8 cellular contexts compared by ENCODE assay signal in genomic region chr22:40856513-40857308, GRCh38.
DNase-seq lines count a peak whose midpoint lies in the region; ATAC-seq and TF ChIP-seq lines count a peak whose summit lies in the region.

Gene ST13, minus strand, starts transcription at chr22:40856639. Its CDS starts 99 bp downstream, at chr22:40856540.
Gene XPNPEP3, plus strand, starts transcription at chr22:40857148. Its CDS starts 34 bp downstream, at chr22:40857182.

- H3K36me3 Mint-ChIP-seq in nephron progenitor cell (ENCODE audit: low read depth) = peaks cover 19% of the 10 kb centered on the region

- H3K4me3 ChIP-seq in HAP-1 (peak within 1 kb of the TSS; percentile 84), MM.1S (ENCODE audit: low read length) (peak within 1 kb of the TSS; percentile 100)

- peaks cover 82% of the 10 kb centered on the region for H3K79me2 ChIP-seq in MM.1S (ENCODE audit: low read length)

- H3K9me3 ChIP-seq in HAP-1 (no peaks in the 10 kb centered on the region), MM.1S (replicated peaks; ENCODE audit: insufficient read depth, low read length) (no peaks in the 10 kb centered on the region)

- peak within 1 kb of the TSS; percentile 100 for H3K27ac Mint-ChIP-seq in nephron progenitor cell
- H3K27ac Mint-ChIP-seq in stimulated activated naive CD8-positive, alpha-beta T cell treated with anti-CD3 and anti-CD28 coated beads, Interleukin-15, amount 100 ng/mL, for 72 hours = peak within 1 kb of the TSS; percentile 99 to 100

- no peaks in the 10 kb centered on the region for H3K27me3 ChIP-seq in HAP-1 (ENCODE audit: low read depth)
- no peaks in the 10 kb centered on the region for H3K27me3 ChIP-seq in MM.1S (replicated peaks; ENCODE audit: insufficient read depth, low read length)

- H2AFZ ChIP-seq in MM.1S (ENCODE audit: low read length) = peak within 1 kb of the TSS; percentile 94

- H3K36me3 ChIP-seq in HAP-1 (replicated peaks) (peaks cover 8% of the 10 kb centered on the region), MM.1S (replicated peaks; ENCODE audit: insufficient read depth, low read length) (no peaks in the 10 kb centered on the region; the same call in 1 of the 2 replicates)

- peaks cover 62% of the 10 kb centered on the region for H3K4me1 Mint-ChIP-seq in nephron progenitor cell
- H3K4me1 Mint-ChIP-seq in stimulated activated naive CD8-positive, alpha-beta T cell treated with anti-CD3 and anti-CD28 coated beads, Interleukin-15, amount 100 ng/mL, for 72 hours = peaks cover 57% of the 10 kb centered on the region

- H3K9me3 Mint-ChIP-seq in nephron progenitor cell = no peaks in the 10 kb centered on the region
- no peaks in the 10 kb centered on the region for H3K9me3 Mint-ChIP-seq in stimulated activated naive CD8-positive, alpha-beta T cell treated with anti-CD3 and anti-CD28 coated beads, Interleukin-15, amount 100 ng/mL, for 72 hours

- peaks cover 10% of the 10 kb centered on the region for H3K27me3 Mint-ChIP-seq in nephron progenitor cell (ENCODE audit: low read depth, poor library complexity)
- H3K27me3 Mint-ChIP-seq in stimulated activated naive CD8-positive, alpha-beta T cell treated with anti-CD3 and anti-CD28 coated beads, Interleukin-15, amount 100 ng/mL, for 72 hours = no peaks in the 10 kb centered on the region

- no peaks in the 10 kb centered on the region; the same call in 1 of the 2 replicates for H4K20me1 ChIP-seq in MM.1S (ENCODE audit: insufficient read depth, low read length)

- peak within 1 kb of the TSS; percentile 98 for H3K4me3 Mint-ChIP-seq in nephron progenitor cell
- peak within 1 kb of the TSS; percentile 92 to 100 for H3K4me3 Mint-ChIP-seq in stimulated activated naive CD8-positive, alpha-beta T cell treated with anti-CD3 and anti-CD28 coated beads, Interleukin-15, amount 100 ng/mL, for 72 hours

- H3K4me1 ChIP-seq in HAP-1 = peaks cover 16% of the 10 kb centered on the region
- H3K4me1 ChIP-seq in MM.1S (ENCODE audit: low read length) = peaks cover 14% of the 10 kb centered on the region

- in situ Hi-C loops in HAP-1 (cut with MboI; ENCODE audit: low sequenced_read_pairs) = no loop called here

- ATAC-seq in stimulated activated naive CD8-positive, alpha-beta T cell treated with anti-CD3 and anti-CD28 coated beads, Interleukin-15, amount 100 ng/mL, for 72 hours = peak; percentile 96

- H3K4me2 ChIP-seq in MM.1S (ENCODE audit: low read depth, low read length) = peak within 1 kb of the TSS; percentile 85

- DNase-seq in GDM1 (lab: John Stamatoyannopoulos, UW) = peak; percentile 94
- peak; percentile 89 to 98 for DNase-seq in HAP-1 (ENCODE audit: low spot score in 2 of 2)
- peak; percentile 97 for DNase-seq in MM.1S
- DNase-seq in SIG-M5 (lab: John Stamatoyannopoulos, UW) = peak; percentile 86
- peak; percentile 95 for DNase-seq in activated gamma-delta T cell (lab: John Stamatoyannopoulos, UW)
- DNase-seq in fibroblast of the conjunctiva (ENCODE audit: low read depth) = peak; percentile 94
- peak; percentile 96 for DNase-seq in nephron progenitor cell
- DNase-seq in stimulated activated naive CD8-positive, alpha-beta T cell treated with anti-CD3 and anti-CD28 coated beads, Interleukin-15, amount 100 ng/mL, for 72 hours = peak; percentile 97 to 98

- no peaks in the 10 kb centered on the region for H3K9me2 ChIP-seq in MM.1S (replicated peaks; ENCODE audit: insufficient read depth, low read length)

- TF ChIP-seq CTCF in MM.1S (IDR thresholded peaks at IDR 0.05; ENCODE audit: low read length) = no peak
- TF ChIP-seq CTCF in nephron progenitor cell (IDR thresholded peaks at IDR 0.05) = peak; percentile 19

- peak within 1 kb of the TSS; percentile 95 for H3K27ac ChIP-seq in MM.1S (ENCODE audit: low read length)

- H3K9ac ChIP-seq in MM.1S (ENCODE audit: low read length) = peak within 1 kb of the TSS; percentile 96

- peaks cover 5% of the 10 kb centered on the region; the same call in 1 of the 2 replicates for H3F3A ChIP-seq in MM.1S (ENCODE audit: insufficient read depth, low read length)

Comparison
In these comparisons a context has a peak if more than half of its experiments do, and no peak if none do; other contexts are left out.
1. Peak in every context shown above with its lines: DNase-seq, ATAC-seq, H3K4me3 ChIP-seq and H3K27ac ChIP-seq.